ENCODE assay signal across 8 cellular contexts in genomic region chr16:66548868-66549267, GRCh38. TPM values are rescaled to one million over a fixed set of nuclear protein-coding genes. Genes with fewer than 3 reads are reported as not detected.
DNase-seq lines count a peak whose midpoint lies in the region; ATAC-seq and TF ChIP-seq lines count a peak whose summit lies in the region.

No MANE protein-coding gene starts in this region.

- no peak for ATAC-seq in naive thymus-derived CD4-positive, alpha-beta T cell
- no peak for ATAC-seq in HG02623 (IDR thresholded peaks at IDR 0.05; ENCODE audit: unreplicated experiment)
- no peak for ATAC-seq in GM21526 (IDR thresholded peaks at IDR 0.05; ENCODE audit: low FRiP score, unreplicated experiment)

- H3K9me2 ChIP-seq in Karpas-422 (replicated peaks; ENCODE audit: insufficient read depth, low read length): no peaks in the 10 kb centered on the region

- POLR2A ChIA-PET in naive thymus-derived CD4-positive, alpha-beta T cell (lab: Charles Lee): interaction anchor here (1.1 to 9.5 kb wide), 3 partner anchors 10 to 31 kb away, joined by 3 to 164 read pairs (median 7); no protein-coding TSS in a partner anchor

- H3K4me2 ChIP-seq in Karpas-422 (ENCODE audit: low read depth, low read length, poor library complexity, severe bottlenecking): peak overlapping the region; percentile 95

- H3K9ac ChIP-seq in Karpas-422 (ENCODE audit: low read length): peak overlapping the region; percentile 81

- H3K4me1 ChIP-seq in Karpas-422 (ENCODE audit: low read length): peaks cover 69% of the 10 kb centered on the region
- H3K4me1 ChIP-seq in naive thymus-derived CD4-positive, alpha-beta T cell (ENCODE audit: control insufficient read depth in 2 of 2, insufficient read depth in 2 of 2, low read length in 2 of 2): peaks cover 38 to 40% of the 10 kb centered on the region in 2 donors

- H4K20me1 ChIP-seq in Karpas-422 (ENCODE audit: insufficient read depth, low read depth, low read length): no peaks in the 10 kb centered on the region

- peaks cover 0 to 2% (median 0%) of the 10 kb centered on the region in 5 donors for H3K27me3 Mint-ChIP-seq in naive thymus-derived CD4-positive, alpha-beta T cell

- H2AFZ ChIP-seq in Karpas-422 (ENCODE audit: low read length): peak overlapping the region; percentile 89

- intact Hi-C loops in naive thymus-derived CD4-positive, alpha-beta T cell (cut with micrococcal nuclease): loop anchor here (1.0 kb wide), 2 partner anchors 11 to 32 kb away; no protein-coding TSS in a partner anchor

- H3K27ac ChIP-seq in 22Rv1 (peak overlapping the region; percentile 91), Karpas-422 (ENCODE audit: low read length) (no peak overlapping the region), cingulate gyrus (ENCODE audit: low read depth, low read length) (peak overlapping the region; percentile 91)
- peak overlapping the region; percentile 83 for H3K27ac ChIP-seq in naive thymus-derived CD4-positive, alpha-beta T cell (ENCODE audit: low read depth, low read length)

- H3K9me3 Mint-ChIP-seq in naive thymus-derived CD4-positive, alpha-beta T cell: peaks cover 0 to 7% (median 0%) of the 10 kb centered on the region in 11 donors

- peaks cover 0 to 30% (median 0%) of the 10 kb centered on the region in 5 donors for H3K36me3 Mint-ChIP-seq in naive thymus-derived CD4-positive, alpha-beta T cell

- peaks cover 12% of the 10 kb centered on the region for H3K79me2 ChIP-seq in Karpas-422 (ENCODE audit: low read length)

- no peaks in the 10 kb centered on the region for H3K27me3 ChIP-seq in Karpas-422 (ENCODE audit: low read length)
- no peaks in the 10 kb centered on the region for H3K27me3 ChIP-seq in naive thymus-derived CD4-positive, alpha-beta T cell (ENCODE audit: control insufficient read depth in 2 of 2, insufficient read depth in 2 of 2, low read length in 2 of 2)

- H3K9me3 ChIP-seq in Karpas-422 (ENCODE audit: low read length): no peaks in the 10 kb centered on the region
- H3K9me3 ChIP-seq in naive thymus-derived CD4-positive, alpha-beta T cell (ENCODE audit: control insufficient read depth in 2 of 3, low read length in 3 of 3): no peaks in the 10 kb centered on the region

- H3K4me1 Mint-ChIP-seq in naive thymus-derived CD4-positive, alpha-beta T cell: peaks cover 33 to 63% (median 59%) of the 10 kb centered on the region in 7 donors

- DNase-seq in Karpas-422: no peak
- no peak for DNase-seq in naive thymus-derived CD4-positive, alpha-beta T cell
- no peak for DNase-seq in midbrain (lab: John Stamatoyannopoulos, UW)
- DNase-seq in RKO (ENCODE audit: low spot score): no peak

- peak overlapping the region; percentile 58 to 88 (median 73) for H3K4me3 Mint-ChIP-seq in naive thymus-derived CD4-positive, alpha-beta T cell

- peak overlapping the region; percentile 65 to 92 (median 87) for H3K27ac Mint-ChIP-seq in naive thymus-derived CD4-positive, alpha-beta T cell

- no peak for TF ChIP-seq CTCF in 22Rv1 (IDR thresholded peaks at IDR 0.05)

- CTCF ChIA-PET in naive thymus-derived CD4-positive, alpha-beta T cell (lab: Charles Lee): interaction anchor here (0.7 kb wide), 1 partner anchor 142 kb away, joined by 3 read pairs; no protein-coding TSS in a partner anchor

- no peaks in the 10 kb centered on the region for H3K36me3 ChIP-seq in Karpas-422 (ENCODE audit: insufficient read depth, low read length)
- H3K36me3 ChIP-seq in naive thymus-derived CD4-positive, alpha-beta T cell (ENCODE audit: control insufficient read depth in 2 of 3, insufficient read depth in 3 of 3, low read length in 3 of 3): no peaks in the 10 kb centered on the region

- H3K4me3 ChIP-seq in Karpas-422 (ENCODE audit: low read length): peak overlapping the region; percentile 81; the same call in 1 of the 2 replicates
- H3K4me3 ChIP-seq in naive thymus-derived CD4-positive, alpha-beta T cell (ENCODE audit: low read length): peak overlapping the region; percentile 70

RNA-seq across cellular contexts. Expression of gene TK2, which starts 1.1 kb away (rescaled TPM):
- 6.9 and 8.6 TPM in 2 replicates for total RNA-seq in Karpas-422 (2014; rRNA removed; shearing (Covaris generic); ENCODE audit: low replicate concordance)
- total RNA-seq in naive thymus-derived CD4-positive, alpha-beta T cell: 10 to 100 TPM in 2 of 5 experiments, 1 to 10 TPM in 3; 6.2 to 19.8 (median 7.9) TPM
- 1 to 10 TPM; 3.5 to 4.1 TPM for polyA plus RNA-seq in naive thymus-derived CD4-positive, alpha-beta T cell

RNA-seq across cellular contexts. Expression of gene CKLF, which starts 3.5 kb away (rescaled TPM):
- total RNA-seq in Karpas-422 (2014; rRNA removed; shearing (Covaris generic); ENCODE audit: low replicate concordance): 61.3 and 76.0 TPM in 2 replicates
- total RNA-seq in naive thymus-derived CD4-positive, alpha-beta T cell: 100 to 1,000 TPM in 1 of 5 experiments, 10 to 100 TPM in 4; 24.1 to 160 (median 42.9) TPM
- polyA plus RNA-seq in naive thymus-derived CD4-positive, alpha-beta T cell: 100 to 1,000 TPM in 1 of 2 donors, 10 to 100 TPM in 1; 56.4 to 110 TPM

RNA-seq across cellular contexts. Expression of gene CMTM1, which starts 17.4 kb away (rescaled TPM):
- total RNA-seq in Karpas-422 (2014; rRNA removed; shearing (Covaris generic); ENCODE audit: low replicate concordance): 0.61 and 5.8 TPM in 2 replicates
- 10 to 100 TPM in 1 of 5 experiments, 1 to 10 TPM in 4; 1.3 to 23.3 (median 5.2) TPM for total RNA-seq in naive thymus-derived CD4-positive, alpha-beta T cell
- under 1 TPM; 0.36 to 0.41 TPM for polyA plus RNA-seq in naive thymus-derived CD4-positive, alpha-beta T cell

RNA-seq across cellular contexts. Expression of gene CMTM2, which starts 30.4 kb away (rescaled TPM):
- not detected in 2 replicates for total RNA-seq in Karpas-422 (2014; rRNA removed; shearing (Covaris generic); ENCODE audit: low replicate concordance)
- total RNA-seq in naive thymus-derived CD4-positive, alpha-beta T cell: 1 to 10 TPM in 1 of 5 experiments, under 1 TPM in 2, not detected in 2; 0.58 to 1.8 (median 0.81) TPM
- not detected for polyA plus RNA-seq in naive thymus-derived CD4-positive, alpha-beta T cell

RNA-seq across cellular contexts. Expression of gene CMTM3, which starts 55.6 kb away (rescaled TPM):
- total RNA-seq in Karpas-422 (2014; rRNA removed; shearing (Covaris generic); ENCODE audit: low replicate concordance): 19.7 and 21.1 TPM in 2 replicates
- total RNA-seq in naive thymus-derived CD4-positive, alpha-beta T cell: 100 to 1,000 TPM in 1 of 5 experiments, 10 to 100 TPM in 4; 52.0 to 138 (median 61.4) TPM
- polyA plus RNA-seq in naive thymus-derived CD4-positive, alpha-beta T cell: 10 to 100 TPM; 72.5 to 89.8 TPM
